In the genomic region with DNA sequence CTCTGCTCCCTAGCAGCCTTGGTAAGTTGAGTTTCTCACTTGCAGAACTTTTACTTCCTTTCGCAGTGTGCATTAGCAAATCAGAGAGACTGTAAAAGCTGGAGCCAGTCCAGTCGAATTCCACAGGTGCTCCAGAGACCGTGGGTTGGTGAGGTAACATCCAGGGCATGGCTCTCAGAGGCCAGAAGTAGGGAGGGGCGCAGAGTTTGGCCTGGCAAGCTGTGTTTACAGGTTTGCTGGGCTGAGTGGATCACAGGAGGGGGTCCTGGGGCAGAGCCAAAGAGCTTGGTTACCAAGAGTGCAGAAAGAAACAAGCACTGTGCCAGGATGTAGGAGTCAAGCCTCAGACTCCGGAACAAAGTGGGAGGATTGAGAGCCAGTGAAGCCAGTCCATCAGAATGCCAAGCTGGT, we compare ENCODE assay signal across 12 cellular contexts.
DNase-seq lines count a peak whose midpoint lies in the region; ATAC-seq, FAIRE-seq and TF ChIP-seq lines count a peak whose summit lies in the region.
"Had no signal": no experiment of that assay in that cellular context is flagged by ENCODE, and none has a peak within 500 bp of the region (broad histone marks: within the 10 kb centered on the region; RNA-seq: fewer than 3 reads in every experiment).

No MANE protein-coding gene starts in this region.

- POLR2A ChIA-PET in GM10248 (lab: Yijun Ruan, JAX) = no interaction called here

- peak; percentile 70 for FAIRE-seq in RCC 7860 (lab: Jason Lieb, UNC)

- TF ChIP-seq CTCF in GM10248 (IDR thresholded peaks at IDR 0.05; ENCODE audit: control extremely low read depth, extremely low read depth, low read depth, missing control alignments) = no peak

- no peak overlapping the region for H3K27ac ChIP-seq in substantia nigra (ENCODE audit: low read depth, low read length, poor library complexity, severe bottlenecking)
- H3K27ac ChIP-seq: adrenal gland, uterus had no signal

- CTCF ChIA-PET in GM10248 (lab: Yijun Ruan, JAX) = interaction anchor here (1.0 to 2.0 kb wide), 3 partner anchors 12 to 69 kb away, joined by 3 to 8 read pairs (median 5); no protein-coding TSS in a partner anchor

- ATAC-seq in GM19397 (IDR thresholded peaks at IDR 0.05; ENCODE audit: unreplicated experiment) = no peak
- ATAC-seq: activated CD4-positive, alpha-beta T cell treated with anti-CD3 and anti-CD28 coated beads for 36 hours had no signal

- DNase-seq in NCI-H187 (lab: John Stamatoyannopoulos, UW) (peak; percentile 2 to 7), NCI-H187 treated with DMSO at 0.1 percent for 48 hours (lab: John Stamatoyannopoulos, UW) (no peak), RCC 7860 (ENCODE audit: low spot score) (peak; percentile 78), kidney tubule cell (ENCODE audit: low spot score) (peak; percentile 94), substantia nigra (lab: John Stamatoyannopoulos, UW) (peak in 33 of 49 donors; percentile 20 to 78 (median 50)), GM10248 (ENCODE audit: extremely low spot score) (no peak), HUDEP-2 (lab: John Stamatoyannopoulos, UW; ENCODE audit: unreplicated experiment in 76 of 76) (no peak)
- DNase-seq: activated CD4-positive, alpha-beta T cell treated with anti-CD3 and anti-CD28 coated beads for 36 hours; adrenal gland; stimulated activated CD4-positive, alpha-beta T cell treated with anti-CD3 and anti-CD28 coated beads, Interleukin-2, amount 100 ng/mL, for 48 hours had no signal

Comparison
In these comparisons a context has a peak if more than half of its experiments do, and no peak if none do; other contexts are left out.
1. DNase-seq: peak in NCI-H187 (2 of 2), RCC 7860 (single experiment), kidney tubule cell (single experiment) and substantia nigra (33 of 49); none in NCI-H187 treated with DMSO at 0.1 percent for 48 hours (single experiment), GM10248 (single experiment) and HUDEP-2 (0 of 76).